In genomic region chr6:147009358-147009757, GRCh38 we compare ENCODE assay signal across 27 cellular contexts.
"Had no signal": no experiment of that assay in that cellular context is flagged by ENCODE, and none has a peak within 500 bp of the region (broad histone marks: within the 10 kb centered on the region; RNA-seq: fewer than 3 reads in every experiment).

No MANE protein-coding gene starts in this region.

- H3K36me3 Mint-ChIP-seq: mesothelial cell of epicardium, naive B cell had no signal

- DNase-seq: colonic mucosa; cortex of kidney; effector CD8-positive, alpha-beta T cell; effector memory CD8-positive, alpha-beta T cell; endodermal cell; erythroblast; esophagus squamous epithelium; foreskin fibroblast; foreskin melanocyte; heart left ventricle; hippocampal formation; left cardiac atrium; left lung; left ventricle myocardium superior; lower lobe of right lung; mesenchymal stem cell; mucosa of descending colon; naive B cell; naive thymus-derived CD8-positive, alpha-beta T cell had no signal

- H3K27ac Mint-ChIP-seq: dendritic cell treated with granulocyte-macrophage colony-stimulating factor and Interleukin-4, amounts not matched to agents 40 ng/mL and 50 ng/mL, for 4 days; effector memory CD8-positive, alpha-beta T cell; endodermal cell; mesothelial cell of epicardium; naive thymus-derived CD8-positive, alpha-beta T cell had no signal

- H3K4me3 Mint-ChIP-seq: dendritic cell treated with granulocyte-macrophage colony-stimulating factor and Interleukin-4, amounts not matched to agents 40 ng/mL and 50 ng/mL, for 4 days; effector memory CD8-positive, alpha-beta T cell; endodermal cell; mesothelial cell of epicardium; naive B cell; naive thymus-derived CD8-positive, alpha-beta T cell had no signal

- H3K4me3 ChIP-seq: colonic mucosa, esophagus squamous epithelium, gastroesophageal sphincter, heart left ventricle, left lung, lower lobe of right lung, mucosa of descending colon had no signal

- H3K4me1 ChIP-seq: colonic mucosa, esophagus squamous epithelium, gastroesophageal sphincter, heart left ventricle, left lung, lower lobe of right lung had no signal

- H3K4me1 Mint-ChIP-seq: endodermal cell; mesothelial cell of epicardium; naive B cell; naive thymus-derived CD8-positive, alpha-beta T cell had no signal

- ATAC-seq: effector memory CD8-positive, alpha-beta T cell; esophagus mucosa; gastroesophageal sphincter; heart left ventricle; left cardiac atrium; left lung; left ventricle myocardium superior; lower lobe of right lung; mucosa of descending colon; naive thymus-derived CD8-positive, alpha-beta T cell had no signal

- FAIRE-seq: endometrium, islet of Langerhans, keratinocyte had no signal

- H3K27me3 ChIP-seq: colonic mucosa, esophagus squamous epithelium, gastroesophageal sphincter, heart left ventricle, left lung had no signal

- H3K9me3 Mint-ChIP-seq: effector memory CD8-positive, alpha-beta T cell had no signal

- H3K36me3 ChIP-seq: colonic mucosa, esophagus squamous epithelium, gastroesophageal sphincter, heart left ventricle, left lung, lower lobe of right lung had no signal

- H3K9me3 ChIP-seq: colonic mucosa, esophagus squamous epithelium, gastroesophageal sphincter, left lung, lower lobe of right lung, mucosa of descending colon had no signal

- H3K27ac ChIP-seq: colonic mucosa, epithelial cell of prostate, esophagus squamous epithelium, gastroesophageal sphincter, heart left ventricle, left lung, lower lobe of right lung had no signal

- H3K27me3 Mint-ChIP-seq: dendritic cell treated with granulocyte-macrophage colony-stimulating factor and Interleukin-4, amounts not matched to agents 40 ng/mL and 50 ng/mL, for 4 days; naive thymus-derived CD8-positive, alpha-beta T cell had no signal
